ENCODE assay signal across 8 cellular contexts in the genomic region with DNA sequence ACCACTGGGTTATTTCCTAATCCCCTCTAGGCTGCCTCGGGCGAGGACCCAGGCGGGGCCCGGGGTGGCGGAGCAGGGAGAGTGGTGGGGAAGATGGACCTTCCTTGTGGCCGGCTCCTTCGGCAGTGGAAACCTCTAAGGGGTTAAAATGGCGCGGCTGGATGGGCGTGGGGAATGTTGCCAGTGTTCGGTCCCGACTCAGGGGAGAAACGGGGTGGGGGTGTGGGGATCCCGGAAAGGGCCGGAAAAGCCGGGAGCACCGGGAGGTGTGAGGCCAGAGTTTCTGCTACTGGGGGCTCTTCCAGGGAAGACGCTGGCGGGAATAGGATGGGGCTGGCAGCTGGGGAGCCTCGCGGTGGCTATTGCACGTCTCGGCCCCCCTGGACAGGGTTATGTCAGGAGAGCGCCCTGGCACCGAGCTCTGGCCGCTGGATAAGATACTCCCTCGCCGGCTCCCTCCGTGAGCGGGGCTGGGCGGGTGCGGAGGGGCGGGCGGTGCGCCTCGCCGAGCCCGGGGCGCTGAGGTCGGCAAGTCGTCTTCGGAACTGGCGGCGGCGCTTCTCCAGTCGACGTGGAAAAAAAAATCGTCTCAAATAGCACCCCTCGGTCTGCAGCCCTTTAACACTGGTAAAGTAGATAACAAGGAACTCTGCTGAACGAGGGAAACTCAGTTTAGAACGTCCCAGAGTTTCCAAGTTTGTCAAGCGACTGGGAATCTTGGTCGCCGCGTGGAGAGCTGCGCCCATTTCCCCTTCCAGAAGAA.
DNase-seq lines count a peak whose midpoint lies in the region; ATAC-seq, FAIRE-seq and TF ChIP-seq lines count a peak whose summit lies in the region.

No MANE protein-coding gene starts in this region.

- H3K79me2 ChIP-seq in OCI-LY7 (ENCODE audit: insufficient read depth, low read depth, low read length), result no peaks in the 10 kb centered on the region; the same call in 1 of the 2 replicates
- no peaks in the 10 kb centered on the region for H3K79me2 ChIP-seq in GM12878 (ENCODE audit: control insufficient read depth, insufficient read depth, low read length)

- CTCF ChIA-PET in OCI-LY7 (lab: Charles Lee; ENCODE audit: unreplicated experiment) (interaction anchor here (0.6 kb wide), 3 partner anchors 11 to 82 kb away, joined by 3 to 4 read pairs (median 3); no protein-coding TSS in a partner anchor), GM12878 (lab: Yijun Ruan, JAX) (interaction anchor here (0.6 to 1.6 kb wide), 2 partner anchors 48 to 51 kb away, joined by 4 read pairs; no protein-coding TSS in a partner anchor)

- no peak overlapping the region for H3K9ac ChIP-seq in GM12878 (ENCODE audit: control insufficient read depth, insufficient read depth, low read length)

- DNase-seq in GM06990 (ENCODE audit: extremely low read depth, insufficient read length), result peak; percentile 26
- peak; percentile 65 for DNase-seq in OCI-LY7 (ENCODE audit: low spot score)
- DNase-seq in GM12878 (ENCODE audit: low read depth, low spot score), result no peak
- DNase-seq in iris pigment epithelial cell (ENCODE audit: low read depth), result peak; percentile 37
- DNase-seq in stimulated activated CD8-positive, alpha-beta memory T cell treated with anti-CD3 and anti-CD28 coated beads, Interleukin-4, amount 100 ng/mL, for 48 hours, result peak; percentile 46
- no peak for DNase-seq in D721Med (ENCODE audit: insufficient read length, low spot score)

- TF ChIP-seq EP300 in GM12878 (IDR thresholded peaks at IDR 0.05; ENCODE audit: borderline replicate concordance in 1 of 2, control insufficient read depth in 1 of 2, low read depth in 2 of 2, low read length in 2 of 2), result no peak

- SMC1A ChIA-PET in GM12878 (lab: Charles Lee; ENCODE audit: uncharacterized antibody, unreplicated experiment), result no interaction called here

- H3K4me2 ChIP-seq in OCI-LY7 (ENCODE audit: low read length), result peak overlapping the region; percentile 71
- H3K4me2 ChIP-seq in GM12878 (ENCODE audit: control insufficient read depth, insufficient read depth), result peak overlapping the region; percentile 94

- H3K36me3 ChIP-seq in GM06990 (ENCODE audit: control insufficient read depth, insufficient read depth, low read length), result no peaks in the 10 kb centered on the region
- H3K36me3 ChIP-seq in OCI-LY7 (ENCODE audit: insufficient read depth, low read length), result no peaks in the 10 kb centered on the region
- no peaks in the 10 kb centered on the region for H3K36me3 ChIP-seq in GM12878 (ENCODE audit: control insufficient read depth in 2 of 2, insufficient read depth in 2 of 2, low read length in 1 of 2)

- TF ChIP-seq CTCF in GM06990 (IDR thresholded peaks at IDR 0.05; ENCODE audit: insufficient read depth, low read length, poor library complexity, severe bottlenecking) (no peak), OCI-LY7 (conservative IDR thresholded peaks at IDR 0.05; ENCODE audit: low read length) (no peak), GM12878 (IDR thresholded peaks at IDR 0.05 in 2 of 3, conservative IDR thresholded peaks at IDR 0.05 in 1 of 3; ENCODE audit: control insufficient read depth in 2 of 3, extremely low read depth in 1 of 3, insufficient read depth in 1 of 3, low read depth in 3 of 3, low read length in 3 of 3) (no peak), D721Med (IDR thresholded peaks at IDR 0.05; ENCODE audit: insufficient read depth, missing control alignments) (no peak)

- RAD21 ChIA-PET in GM12878 (lab: Charles Lee; ENCODE audit: unreplicated experiment), result interaction anchor here (1.1 kb wide), 1 partner anchor 45 kb away, joined by 3 read pairs; no protein-coding TSS in a partner anchor

- no peaks in the 10 kb centered on the region for H4K20me1 ChIP-seq in OCI-LY7 (ENCODE audit: insufficient read depth, low read length)
- no peaks in the 10 kb centered on the region for H4K20me1 ChIP-seq in GM12878 (ENCODE audit: control insufficient read depth, insufficient read depth)

- ATAC-seq in GM12878 (peak; percentile 9), GM21576 (IDR thresholded peaks at IDR 0.05; ENCODE audit: unreplicated experiment) (no peak), esophagus mucosa (no peak)

- no peak for TF ChIP-seq POLR2A in GM12878 (IDR thresholded peaks at IDR 0.05; ENCODE audit: low read depth, low read length)

- FAIRE-seq in GM12878 (lab: Jason Lieb, UNC) (no peak), D721Med (lab: Jason Lieb, UNC) (no peak)

- POLR2A ChIA-PET in OCI-LY7 (lab: Charles Lee), result interaction anchor here (0.8 to 8.3 kb wide), 8 partner anchors 11 to 54 kb away, joined by 3 to 94 read pairs (median 4); no protein-coding TSS in a partner anchor
- POLR2A ChIA-PET in GM12878 (lab: Charles Lee), result interaction anchor here (0.6 to 1.0 kb wide), 2 partner anchors 32 to 131 kb away, joined by 3 to 6 read pairs; no protein-coding TSS in a partner anchor

- 3% methylated on average over 56 of the region's 56 CpGs for WGBS in GM12878 (ENCODE audit: insufficient coverage, insufficient replicate concordance, low lambda C conversion rate, missing lambda C conversion rate)

- peaks cover 60% of the 10 kb centered on the region for H3K4me1 ChIP-seq in OCI-LY7 (ENCODE audit: insufficient read depth, low read length, poor library complexity, severe bottlenecking)
- peaks cover 51% of the 10 kb centered on the region for H3K4me1 ChIP-seq in GM12878 (ENCODE audit: control insufficient read depth, insufficient read depth, low read length)

- no TSS peak for BruUV-seq in OCI-LY7 (replicated peaks; lab: Mats Ljungman, UMichigan)
- BruUV-seq in GM12878 (replicated peaks; lab: Mats Ljungman, UMichigan), result no TSS peak

- peak overlapping the region; percentile 56 for H2AFZ ChIP-seq in OCI-LY7 (ENCODE audit: low read length)
- H2AFZ ChIP-seq in GM12878 (ENCODE audit: control insufficient read depth, low read depth, low read length), result no peak overlapping the region

- TF ChIP-seq RAD21 in GM12878 (IDR thresholded peaks at IDR 0.05; ENCODE audit: insufficient read depth, low read depth, low read length), result no peak

- H3K27me3 ChIP-seq in GM06990 (replicated peaks; ENCODE audit: control insufficient read depth, insufficient read depth, low read length), result no peaks in the 10 kb centered on the region; the same call in 1 of the 2 replicates
- peaks cover 13 to 31% of the 10 kb centered on the region in 2 experiments for H3K27me3 ChIP-seq in GM12878 (replicated peaks in 1 of 2; ENCODE audit: control insufficient read depth in 2 of 2, insufficient read depth in 2 of 2, low read length in 1 of 2)

- intact Hi-C loops in OCI-LY7 (cut with micrococcal nuclease; ENCODE audit: unreplicated experiment) (loop anchor here (2.0 to 5.0 kb wide), 7 partner anchors 23 to 762 kb away; partner anchors contain the start of genes KPNA3 and SPRYD7), GM12878 (cut with micrococcal nuclease; ENCODE audit: unreplicated experiment) (loop anchor here (2.0 to 5.0 kb wide), 4 partner anchors 107 to 782 kb away; no protein-coding TSS in a partner anchor)

- no peaks in the 10 kb centered on the region for H3K9me2 ChIP-seq in OCI-LY7 (ENCODE audit: insufficient read depth, low read length)

- peak overlapping the region; percentile 52 for H3K4me3 ChIP-seq in GM06990 (replicated peaks; ENCODE audit: low read depth, low read length)
- H3K4me3 ChIP-seq in OCI-LY7 (ENCODE audit: low read depth, low read length, poor library complexity, severe bottlenecking), result peak overlapping the region; percentile 70
- peak overlapping the region; percentile 50; the same call in 1 of the 2 replicates for H3K4me3 ChIP-seq in GM12878

- H3K27ac ChIP-seq in OCI-LY7 (ENCODE audit: low read depth, low read length, poor library complexity, severe bottlenecking) (peak overlapping the region; percentile 71), GM12878 (ENCODE audit: control insufficient read depth, insufficient read depth) (no peak overlapping the region)

- in situ Hi-C loops in GM12878 (cut with MboI), result loop anchor here (5.0 kb wide), 1 partner anchor 97 kb away; no protein-coding TSS in a partner anchor

- no peaks in the 10 kb centered on the region for H3K9me3 ChIP-seq in OCI-LY7 (ENCODE audit: low read length)
- H3K9me3 ChIP-seq in GM12878 (replicated peaks; ENCODE audit: control insufficient read depth, insufficient read depth, low read length), result peaks cover 26% of the 10 kb centered on the region

TF ChIP-seq in GM12878, 131 proteins besides CTCF, POLR2A, EP300 and RAD21 (continues in another document):
- no peak for TF ChIP-seq CBX3 (IDR thresholded peaks at IDR 0.05; ENCODE audit: borderline replicate concordance, low read depth)
- no peak for TF ChIP-seq CHD2 (IDR thresholded peaks at IDR 0.05; ENCODE audit: borderline replicate concordance, low read depth, low read length)
- TF ChIP-seq USF1 (IDR thresholded peaks at IDR 0.05; ENCODE audit: borderline replicate concordance, extremely low read length, insufficient read depth, low read depth, low read length), result no peak
- TF ChIP-seq SUPT20H (IDR thresholded peaks at IDR 0.05; ENCODE audit: borderline replicate concordance, control insufficient read depth, low read depth, low read length), result no peak
- TF ChIP-seq ESRRA (IDR thresholded peaks at IDR 0.05; ENCODE audit: low read length), result no peak
- TF ChIP-seq SRF (IDR thresholded peaks at IDR 0.05; ENCODE audit: low read depth in 2 of 2, low read length in 2 of 2), result no peak
- no peak for TF ChIP-seq ZNF207 (IDR thresholded peaks at IDR 0.05; ENCODE audit: borderline replicate concordance)
- no peak for TF ChIP-seq BCL11A (IDR thresholded peaks at IDR 0.05; ENCODE audit: low read depth, low read length)

Comparison
In these comparisons a context has a peak if more than half of its experiments do, and no peak if none do; other contexts are left out.
1. DNase-seq: peak in GM06990 (single experiment), OCI-LY7 (single experiment), iris pigment epithelial cell (single experiment) and stimulated activated CD8-positive, alpha-beta memory T cell treated with anti-CD3 and anti-CD28 coated beads, Interleukin-4, amount 100 ng/mL, for 48 hours (single experiment); none in GM12878 (single experiment) and D721Med (single experiment).
2. Peak in every context shown above with its lines, with median percentiles within 50 percentile points of each other: H3K4me3 ChIP-seq.